9 cellular contexts compared by ENCODE assay signal in the genomic region with DNA sequence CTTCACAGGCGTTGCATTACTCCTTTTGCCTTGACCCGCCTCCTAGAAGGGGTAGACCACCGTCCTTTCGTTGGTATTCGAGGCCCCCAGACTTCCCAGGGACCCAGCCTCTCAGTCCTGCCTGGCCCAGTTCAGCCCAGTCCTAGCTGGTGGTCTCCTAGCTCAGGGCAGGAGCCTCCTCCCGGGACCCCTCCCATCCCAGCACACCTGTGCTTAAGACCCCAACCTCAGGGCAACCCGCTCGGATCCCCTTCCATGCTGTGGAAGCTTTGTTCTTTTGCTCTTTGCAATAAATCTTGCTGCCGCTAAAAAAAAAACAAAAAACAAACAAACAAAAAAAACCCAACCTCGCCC. TPM values are rescaled to one million over a fixed set of nuclear protein-coding genes. Genes with fewer than 3 reads are reported as not detected.
DNase-seq lines count a peak whose midpoint lies in the region; ATAC-seq and TF ChIP-seq lines count a peak whose summit lies in the region.
"Had no signal": no experiment of that assay in that cellular context is flagged by ENCODE, and none has a peak within 500 bp of the region (broad histone marks: within the 10 kb centered on the region; RNA-seq: fewer than 3 reads in every experiment).

No MANE protein-coding gene starts in this region.

- no peaks in the 10 kb centered on the region for H3K9me3 ChIP-seq in heart right ventricle
- no peaks in the 10 kb centered on the region for H3K9me3 ChIP-seq in naive thymus-derived CD4-positive, alpha-beta T cell (ENCODE audit: control insufficient read depth in 2 of 3, low read length in 3 of 3)
- no peaks in the 10 kb centered on the region for H3K9me3 ChIP-seq in vagina
- H3K9me3 ChIP-seq: prostate gland had no signal

- TF ChIP-seq CTCF in heart right ventricle (IDR thresholded peaks at IDR 0.05) (no peak), brain (conservative IDR thresholded peaks at IDR 0.05) (no peak), vagina (IDR thresholded peaks at IDR 0.05) (no peak)

- intact Hi-C loops in heart right ventricle (cut with DNase I) = no loop called here
- intact Hi-C loops in Right ventricle myocardium superior (cut with DNase I) = no loop called here
- intact Hi-C loops in naive thymus-derived CD4-positive, alpha-beta T cell (cut with micrococcal nuclease) = no loop called here
- intact Hi-C loops in vagina (cut with DNase I) = no loop called here

- H3K4me3 ChIP-seq in heart right ventricle (peak overlapping the region in 9 of 10 donors; percentile 40 to 62 (median 53)), vagina (peak overlapping the region; percentile 43 to 60)
- peak overlapping the region; percentile 30 for H3K4me3 ChIP-seq in naive thymus-derived CD4-positive, alpha-beta T cell (ENCODE audit: low read length)

- DNase-seq in heart right ventricle (no peak), Right ventricle myocardium superior (no peak), vagina (ENCODE audit: extremely low spot score in 2 of 2) (no peak), NCI-H524 treated with DMSO at 0.1 percent for 48 hours (lab: John Stamatoyannopoulos, UW) (no peak), AG08395 (ENCODE audit: low spot score) (no peak)
- DNase-seq in naive thymus-derived CD4-positive, alpha-beta T cell = no peak

- H3K4me1 ChIP-seq in heart right ventricle (peaks cover 9 to 34% (median 27%) of the 10 kb centered on the region in 9 donors), vagina (peaks cover 32% of the 10 kb centered on the region)
- H3K4me1 ChIP-seq in naive thymus-derived CD4-positive, alpha-beta T cell (ENCODE audit: control insufficient read depth in 2 of 2, insufficient read depth in 2 of 2, low read length in 2 of 2) = peaks cover 18 to 25% of the 10 kb centered on the region in 2 donors

- peaks cover 0 to 67% (median 45%) of the 10 kb centered on the region in 7 donors for H3K27me3 ChIP-seq in heart right ventricle
- peaks cover 11 to 19% of the 10 kb centered on the region in 2 donors for H3K27me3 ChIP-seq in naive thymus-derived CD4-positive, alpha-beta T cell (ENCODE audit: control insufficient read depth in 2 of 2, insufficient read depth in 2 of 2, low read length in 2 of 2)
- no peaks in the 10 kb centered on the region for H3K27me3 ChIP-seq in vagina

- no peaks in the 10 kb centered on the region for H3K36me3 Mint-ChIP-seq in brain
- peaks cover 0 to 3% (median 0%) of the 10 kb centered on the region in 5 donors for H3K36me3 Mint-ChIP-seq in naive thymus-derived CD4-positive, alpha-beta T cell

- POLR2A ChIA-PET in naive thymus-derived CD4-positive, alpha-beta T cell (lab: Charles Lee) = interaction anchor here (0.6 to 4.8 kb wide), 6 partner anchors 14 to 236 kb away, joined by 3 to 22 read pairs (median 4); a partner anchor contains a TSS

- H3K27me3 Mint-ChIP-seq in brain = peaks cover 91% of the 10 kb centered on the region
- peaks cover 39 to 59% (median 42%) of the 10 kb centered on the region in 5 donors for H3K27me3 Mint-ChIP-seq in naive thymus-derived CD4-positive, alpha-beta T cell

- no peak overlapping the region for H3K27ac Mint-ChIP-seq in brain
- H3K27ac Mint-ChIP-seq in naive thymus-derived CD4-positive, alpha-beta T cell = peak overlapping the region in 1 of 9 donors; percentile 62

- CTCF ChIA-PET in naive thymus-derived CD4-positive, alpha-beta T cell (lab: Charles Lee) = no interaction called here

- H3K9me3 Mint-ChIP-seq in brain = peaks cover 0 to under 1% (median 0%) of the 10 kb centered on the region in 5 experiments
- no peaks in the 10 kb centered on the region for H3K9me3 Mint-ChIP-seq in naive thymus-derived CD4-positive, alpha-beta T cell

- 9 to 14% methylated on average over 10 of the region's 10 CpGs for WGBS in heart right ventricle, 2 donors

- H3K27ac ChIP-seq in heart right ventricle (no peak overlapping the region), vagina (no peak overlapping the region)
- H3K27ac ChIP-seq in naive thymus-derived CD4-positive, alpha-beta T cell (ENCODE audit: low read depth, low read length) = no peak overlapping the region
- H3K27ac ChIP-seq: prostate gland had no signal

- TF ChIP-seq POLR2A in vagina (IDR thresholded peaks at IDR 0.05) = no peak

- ATAC-seq in heart right ventricle (no peak), Right ventricle myocardium superior (ENCODE audit: poor library complexity) (no peak), HG02623 (IDR thresholded peaks at IDR 0.05; ENCODE audit: unreplicated experiment) (no peak)
- no peak for ATAC-seq in naive thymus-derived CD4-positive, alpha-beta T cell

- H3K4me3 Mint-ChIP-seq in brain = peak overlapping the region; percentile 82 to 85 (median 83)
- peak overlapping the region; percentile 70 to 88 (median 81) for H3K4me3 Mint-ChIP-seq in naive thymus-derived CD4-positive, alpha-beta T cell

- H3K36me3 ChIP-seq in heart right ventricle (no peaks in the 10 kb centered on the region), vagina (no peaks in the 10 kb centered on the region)
- no peaks in the 10 kb centered on the region for H3K36me3 ChIP-seq in naive thymus-derived CD4-positive, alpha-beta T cell (ENCODE audit: control insufficient read depth in 2 of 3, insufficient read depth in 3 of 3, low read length in 3 of 3)
- H3K36me3 ChIP-seq: prostate gland had no signal

- H3K4me1 Mint-ChIP-seq in brain = peaks cover 23% of the 10 kb centered on the region
- peaks cover 17 to 40% (median 19%) of the 10 kb centered on the region in 7 donors for H3K4me1 Mint-ChIP-seq in naive thymus-derived CD4-positive, alpha-beta T cell

RNA-seq across cellular contexts. Expression of a gene that starts 0.8 kb away (rescaled TPM):
- not detected for total RNA-seq in heart right ventricle
- polyA plus RNA-seq in heart right ventricle = not detected
- total RNA-seq in Right ventricle myocardium superior = not detected
- polyA plus RNA-seq in brain (ENCODE audit: insufficient read depth, low read depth, low replicate concordance) = 5.0 TPM
- total RNA-seq in naive thymus-derived CD4-positive, alpha-beta T cell = not detected
- polyA plus RNA-seq in naive thymus-derived CD4-positive, alpha-beta T cell = not detected
- not detected for total RNA-seq in vagina
- total RNA-seq: prostate gland had no signal

RNA-seq across cellular contexts. Expression of a gene that starts 2.2 kb away (rescaled TPM):
- total RNA-seq in heart right ventricle (1 to 10 TPM in 6 of 10 donors, under 1 TPM in 4; 0.61 to 4.8 (median 1.2) TPM), Right ventricle myocardium superior (0.70 TPM), vagina (not detected)
- polyA plus RNA-seq in heart right ventricle (1 to 10 TPM in 1 of 2 donors, under 1 TPM in 1; 0.51 to 1.2 TPM), brain (ENCODE audit: insufficient read depth, low read depth, low replicate concordance) (0.14 TPM)
- under 1 TPM in 1 of 5 experiments, not detected in 4; 0.24 TPM for total RNA-seq in naive thymus-derived CD4-positive, alpha-beta T cell
- not detected for polyA plus RNA-seq in naive thymus-derived CD4-positive, alpha-beta T cell

RNA-seq across cellular contexts. Expression of a gene that starts 13.5 kb away (rescaled TPM):
- total RNA-seq in heart right ventricle (10 to 100 TPM in 2 of 10 donors, 1 to 10 TPM in 8; 1.7 to 26.1 (median 2.8) TPM), Right ventricle myocardium superior (8.2 TPM), vagina (85.0 TPM)
- polyA plus RNA-seq in heart right ventricle (10 to 100 TPM in 1 of 2 donors, 1 to 10 TPM in 1; 8.3 to 13.9 TPM), brain (ENCODE audit: insufficient read depth, low read depth, low replicate concordance) (6.4 TPM)
- 10 to 100 TPM; 13.0 to 80.1 (median 21.2) TPM for total RNA-seq in naive thymus-derived CD4-positive, alpha-beta T cell
- polyA plus RNA-seq in naive thymus-derived CD4-positive, alpha-beta T cell = 10 to 100 TPM; 41.0 to 44.9 TPM

RNA-seq across cellular contexts. Expression of a gene that starts 36.2 kb away (rescaled TPM):
- total RNA-seq in heart right ventricle (100 to 1,000 TPM; 127 to 174 (median 140) TPM), Right ventricle myocardium superior (79.3 TPM), vagina (74.2 TPM)
- polyA plus RNA-seq in heart right ventricle (100 to 1,000 TPM; 116 to 240 TPM), brain (ENCODE audit: insufficient read depth, low read depth, low replicate concordance) (418 TPM)
- 100 to 1,000 TPM; 597 to 956 (median 714) TPM for total RNA-seq in naive thymus-derived CD4-positive, alpha-beta T cell
- 100 to 1,000 TPM; 177 to 194 TPM for polyA plus RNA-seq in naive thymus-derived CD4-positive, alpha-beta T cell

RNA-seq across cellular contexts. Expression of a gene that starts 43.7 kb away (rescaled TPM):
- total RNA-seq in heart right ventricle (10 to 100 TPM in 2 of 10 donors, 1 to 10 TPM in 8; 1.2 to 24.1 (median 3.2) TPM), Right ventricle myocardium superior (8.6 TPM), vagina (14.0 TPM)
- polyA plus RNA-seq in heart right ventricle (1 to 10 TPM; 1.8 to 3.4 TPM), brain (ENCODE audit: insufficient read depth, low read depth, low replicate concordance) (2.0 TPM)
- 100 to 1,000 TPM in 1 of 5 experiments, 10 to 100 TPM in 2, 1 to 10 TPM in 1, under 1 TPM in 1; 0.84 to 150 (median 17.9) TPM for total RNA-seq in naive thymus-derived CD4-positive, alpha-beta T cell
- polyA plus RNA-seq in naive thymus-derived CD4-positive, alpha-beta T cell = under 1 TPM; 0.27 to 0.52 TPM
